19 cellular contexts compared by ENCODE assay signal in the genomic region with DNA sequence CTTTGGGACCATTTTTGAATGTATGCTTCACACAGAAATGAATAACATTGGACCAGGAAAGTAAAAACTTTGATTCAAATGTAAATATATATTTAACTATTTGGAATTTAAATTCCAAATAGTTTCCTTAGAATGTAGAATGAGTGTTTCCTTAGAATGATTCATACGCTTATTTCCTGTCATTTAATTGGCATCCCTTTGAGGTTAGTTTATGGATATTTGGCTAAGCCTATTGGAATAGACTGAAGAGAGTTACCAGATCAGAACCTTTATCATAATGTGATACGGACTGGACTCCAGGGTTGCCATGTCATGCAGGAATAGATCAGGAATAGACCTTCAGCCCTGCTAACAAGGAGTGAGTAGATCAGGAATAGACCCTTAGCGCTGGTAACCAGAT.
"Had no signal": no experiment of that assay in that cellular context is flagged by ENCODE, and none has a peak within 500 bp of the region (broad histone marks: within the 10 kb centered on the region; RNA-seq: fewer than 3 reads in every experiment).

No MANE protein-coding gene starts in this region.

- H3K4me1 ChIP-seq: body of pancreas, foreskin keratinocyte, spleen had no signal

- H3K36me3 ChIP-seq: cardiac muscle cell, spleen, thoracic aorta had no signal

- ATAC-seq: body of pancreas; foreskin keratinocyte; naive thymus-derived CD4-positive, alpha-beta T cell; sciatic nerve; WTC11 had no signal

- H3K27ac ChIP-seq: body of pancreas, cardiac muscle cell, epithelial cell of prostate, foreskin keratinocyte, left ventricle myocardium inferior, spleen, thoracic aorta had no signal

- H3K27me3 ChIP-seq: body of pancreas, cardiac muscle cell, foreskin keratinocyte, spleen had no signal

- H3K4me3 ChIP-seq: body of pancreas, cardiac muscle cell, left ventricle myocardium inferior, spleen, thoracic aorta had no signal

- H3K9me3 ChIP-seq: body of pancreas, thoracic aorta had no signal

- DNase-seq: activated CD8-positive, alpha-beta memory T cell treated with anti-CD3 and anti-CD28 coated beads for 24 hours; activated CD8-positive, alpha-beta memory T cell treated with anti-CD3 and anti-CD28 coated beads, Interleukin-2, amount 50 U/mL, for 4 hours; activated naive CD4-positive, alpha-beta T cell treated with anti-CD3 and anti-CD28 coated beads for 36 hours; activated naive CD8-positive, alpha-beta T cell treated with anti-CD3 and anti-CD28 coated beads, Interleukin-2, amount 10 ng/mL, durations not matched to agents 7 days and 5 days; activated T-cell treated with anti-CD3 and anti-CD28 coated beads, Interleukin-2, amount 50 U/mL, for 24 hours; amygdala; body of pancreas; foreskin keratinocyte; left ventricle myocardium inferior; naive thymus-derived CD4-positive, alpha-beta T cell; spleen; stimulated activated CD4-positive, alpha-beta T cell treated with anti-CD3 and anti-CD28 coated beads, Interleukin-4, amount 100 ng/mL, for 24 hours; stimulated activated naive CD4-positive, alpha-beta T cell treated with Interleukin-2 at 50 U/mL for 16 hours; T-helper 9 cell had no signal
